17 cellular contexts compared by ENCODE assay signal in genomic region chr14:60977848-60978247, GRCh38. TPM values are rescaled to one million over a fixed set of nuclear protein-coding genes. Genes with fewer than 3 reads are reported as not detected.
DNase-seq lines count a peak whose midpoint lies in the region; FAIRE-seq and TF ChIP-seq lines count a peak whose summit lies in the region.
"Had no signal": no experiment of that assay in that cellular context is flagged by ENCODE, and none has a peak within 500 bp of the region (broad histone marks: within the 10 kb centered on the region; RNA-seq: fewer than 3 reads in every experiment).

No MANE protein-coding gene starts in this region.

- intact Hi-C loops in ovary (cut with DNase I) (no loop called here), kidney (cut with DNase I) (no loop called here)

- peak overlapping the region; percentile 47 for H3K4me2 ChIP-seq in astrocyte (ENCODE audit: low read length)
- peak overlapping the region; percentile 52 for H3K4me2 ChIP-seq in osteoblast (ENCODE audit: insufficient read depth, low read length)

- no peaks in the 10 kb centered on the region for H3K27me3 ChIP-seq in astrocyte (ENCODE audit: insufficient read depth, low read length)
- H3K27me3 ChIP-seq in osteoblast (ENCODE audit: insufficient read depth, low read length), result no peaks in the 10 kb centered on the region
- no peaks in the 10 kb centered on the region for H3K27me3 ChIP-seq in ovary
- H3K27me3 ChIP-seq: heart left ventricle had no signal

- H3K27ac ChIP-seq in astrocyte (ENCODE audit: low read depth, low read length) (no peak overlapping the region), osteoblast (ENCODE audit: low read depth, low read length) (no peak overlapping the region), ovary (no peak overlapping the region), kidney (ENCODE audit: low read depth in 2 of 2, low read length in 2 of 2) (no peak overlapping the region)
- H3K27ac ChIP-seq: heart left ventricle had no signal

- no peaks in the 10 kb centered on the region for H3K9me3 ChIP-seq in astrocyte (ENCODE audit: insufficient read depth, low read depth, low read length)
- H3K9me3 ChIP-seq in osteoblast (ENCODE audit: low read depth, low read length), result no peaks in the 10 kb centered on the region
- no peaks in the 10 kb centered on the region for H3K9me3 ChIP-seq in ovary
- H3K9me3 ChIP-seq in kidney (ENCODE audit: control insufficient read depth in 1 of 2, low read length in 2 of 2), result no peaks in the 10 kb centered on the region
- H3K9me3 ChIP-seq: HAP-1, heart left ventricle, mucosa of descending colon had no signal

- no peak overlapping the region for H3K27ac Mint-ChIP-seq in activated T-cell treated with anti-CD3 and anti-CD28 coated beads, Interleukin-2, amount 50 U/mL, for 24 hours
- H3K27ac Mint-ChIP-seq in astrocyte (ENCODE audit: unreplicated experiment), result no peak overlapping the region
- H3K27ac Mint-ChIP-seq: activated B cell treated with CpG ODN at 0.5 μM for 24 hours, progenitor cell of endocrine pancreas had no signal

- H3K4me1 Mint-ChIP-seq in activated T-cell treated with anti-CD3 and anti-CD28 coated beads, Interleukin-2, amount 50 U/mL, for 24 hours (ENCODE audit: low read depth), result peaks cover 32% of the 10 kb centered on the region
- H3K4me1 Mint-ChIP-seq in astrocyte (ENCODE audit: low read depth, unreplicated experiment), result peaks cover 14% of the 10 kb centered on the region

- H3K36me3 ChIP-seq in astrocyte (ENCODE audit: insufficient read depth, low read length) (peaks cover 7% of the 10 kb centered on the region), osteoblast (ENCODE audit: insufficient read depth, low read length) (peaks cover 10% of the 10 kb centered on the region), ovary (no peaks in the 10 kb centered on the region), kidney (ENCODE audit: control insufficient read depth in 1 of 2, insufficient read depth in 2 of 2, low read length in 2 of 2) (peaks cover 3 to 5% of the 10 kb centered on the region in 2 donors)

- TF ChIP-seq CTCF in astrocyte (IDR thresholded peaks at IDR 0.05; ENCODE audit: insufficient read depth, low read depth, low read length), result no peak
- TF ChIP-seq CTCF in osteoblast (IDR thresholded peaks at IDR 0.05; ENCODE audit: extremely low read depth, low read depth, low read length), result no peak
- no peak for TF ChIP-seq CTCF in ovary (IDR thresholded peaks at IDR 0.05)
- TF ChIP-seq CTCF in kidney (IDR thresholded peaks at IDR 0.05; ENCODE audit: borderline replicate concordance, extremely low read depth, insufficient read depth), result no peak

- WGBS in ovary, 3 donors, result 31 to 39% (median 35%) methylated on average over 2 of the region's 2 CpGs

- H4K20me1 ChIP-seq in astrocyte (ENCODE audit: insufficient read depth, low read length) (no peaks in the 10 kb centered on the region), osteoblast (ENCODE audit: insufficient read depth, low read length) (no peaks in the 10 kb centered on the region)

- H3K36me3 Mint-ChIP-seq in activated T-cell treated with anti-CD3 and anti-CD28 coated beads, Interleukin-2, amount 50 U/mL, for 24 hours (ENCODE audit: low read depth), result peaks cover 17% of the 10 kb centered on the region
- H3K36me3 Mint-ChIP-seq in astrocyte (ENCODE audit: low read depth, unreplicated experiment), result no peaks in the 10 kb centered on the region

- TF ChIP-seq EP300 in ovary (IDR thresholded peaks at IDR 0.05), result no peak

- no peaks in the 10 kb centered on the region for H3K4me1 ChIP-seq in astrocyte (ENCODE audit: insufficient read depth, low read length)
- peaks cover 26% of the 10 kb centered on the region for H3K4me1 ChIP-seq in osteoblast (ENCODE audit: insufficient read depth, low read length)
- H3K4me1 ChIP-seq in ovary (ENCODE audit: insufficient read depth), result peaks cover 6% of the 10 kb centered on the region
- H3K4me1 ChIP-seq in kidney (ENCODE audit: control insufficient read depth in 1 of 2, insufficient read depth in 1 of 2, low read depth in 1 of 2, low read length in 2 of 2), result peaks cover 11 to 16% of the 10 kb centered on the region in 2 donors

- no peak overlapping the region for H3K9ac ChIP-seq in astrocyte (ENCODE audit: low read length)
- no peak overlapping the region for H3K9ac ChIP-seq in kidney (ENCODE audit: low read length in 2 of 2)

- H3K79me2 ChIP-seq in astrocyte (ENCODE audit: insufficient read depth, low read length) (peaks cover 43% of the 10 kb centered on the region), osteoblast (ENCODE audit: insufficient read depth, low read length) (peaks cover 40% of the 10 kb centered on the region)

- H3K4me3 ChIP-seq in astrocyte (ENCODE audit: insufficient read depth, low read depth, low read length) (no peak overlapping the region), osteoblast (ENCODE audit: insufficient read depth, low read length) (no peak overlapping the region), ovary (no peak overlapping the region), kidney (ENCODE audit: low read length in 2 of 2) (no peak overlapping the region)
- H3K4me3 ChIP-seq: HAP-1, mucosa of descending colon had no signal

- DNase-seq in activated T-cell treated with anti-CD3 and anti-CD28 coated beads, Interleukin-2, amount 50 U/mL, for 24 hours, result no peak
- DNase-seq in activated T-cell treated with anti-CD3 and anti-CD28 coated beads, Interleukin-2, amount 50 U/mL, for 1 hour, result no peak
- peak; percentile 91 for DNase-seq in NCI-H2029 treated with DMSO at 0.1 percent for 48 hours (lab: John Stamatoyannopoulos, UW)
- no peak for DNase-seq in astrocyte (ENCODE audit: low read depth)
- no peak for DNase-seq in osteoblast (ENCODE audit: insufficient read length, low spot score, missing footprints)
- DNase-seq in ovary, result no peak
- DNase-seq in NK-92 (lab: John Stamatoyannopoulos, UW; ENCODE audit: unreplicated experiment), result no peak
- DNase-seq in kidney, result no peak
- DNase-seq: activated B cell treated with CpG ODN at 0.5 μM for 24 hours; heart left ventricle; mucosa of descending colon; NCI-H1930; stimulated activated CD4-positive, alpha-beta T cell treated with anti-CD3 and anti-CD28 coated beads, Interleukin-15, amount 100 ng/mL, for 24 hours had no signal

- no peaks in the 10 kb centered on the region for H3K9me3 Mint-ChIP-seq in activated T-cell treated with anti-CD3 and anti-CD28 coated beads, Interleukin-2, amount 50 U/mL, for 24 hours
- H3K9me3 Mint-ChIP-seq in astrocyte (ENCODE audit: unreplicated experiment), result no peaks in the 10 kb centered on the region
- H3K9me3 Mint-ChIP-seq: activated B cell treated with CpG ODN at 0.5 μM for 24 hours; central memory CD8-positive, alpha-beta T cell; IgD-negative memory B cell had no signal

- H2AFZ ChIP-seq in astrocyte (ENCODE audit: low read depth, low read length) (no peak overlapping the region), osteoblast (ENCODE audit: low read length) (no peak overlapping the region)

- H3K4me3 Mint-ChIP-seq in activated T-cell treated with anti-CD3 and anti-CD28 coated beads, Interleukin-2, amount 50 U/mL, for 24 hours, result peak overlapping the region; percentile 2
- H3K4me3 Mint-ChIP-seq in astrocyte (ENCODE audit: unreplicated experiment), result no peak overlapping the region
- H3K4me3 Mint-ChIP-seq: activated B cell treated with CpG ODN at 0.5 μM for 24 hours; central memory CD8-positive, alpha-beta T cell had no signal

- FAIRE-seq in astrocyte (lab: Jason Lieb, UNC) (no peak), kidney (lab: Jason Lieb, UNC) (no peak)

- H3K27me3 Mint-ChIP-seq in activated T-cell treated with anti-CD3 and anti-CD28 coated beads, Interleukin-2, amount 50 U/mL, for 24 hours, result no peaks in the 10 kb centered on the region
- no peaks in the 10 kb centered on the region for H3K27me3 Mint-ChIP-seq in astrocyte (ENCODE audit: low read depth, unreplicated experiment)
- H3K27me3 Mint-ChIP-seq: activated B cell treated with CpG ODN at 0.5 μM for 24 hours; central memory CD8-positive, alpha-beta T cell; IgD-negative memory B cell; progenitor cell of endocrine pancreas had no signal

- TF ChIP-seq POLR2A in ovary (IDR thresholded peaks at IDR 0.05), result no peak

RNA-seq across cellular contexts. Expression of gene TRMT5, which starts 3.0 kb away (rescaled TPM):
- 14.1 and 14.8 TPM in 2 replicates for total RNA-seq in astrocyte
- total RNA-seq in osteoblast, result 11.2 and 13.8 TPM in 2 replicates
- total RNA-seq in ovary, result 10 to 100 TPM in 5 of 7 donors, 1 to 10 TPM in 2; 5.7 to 22.8 (median 15.7) TPM
- polyA plus RNA-seq in ovary, result 10 to 100 TPM in 1 of 2 donors, 1 to 10 TPM in 1; 5.8 to 13.8 TPM
- total RNA-seq in kidney, result 17.5 TPM
- polyA plus RNA-seq in kidney (ENCODE audit: insufficient read depth, low read depth, low replicate concordance), result 5.6 TPM

RNA-seq across cellular contexts. Expression of gene SLC38A6, which starts 3.2 kb away (rescaled TPM):
- total RNA-seq in astrocyte, result 13.8 and 14.9 TPM in 2 replicates
- total RNA-seq in osteoblast, result 112 TPM in 2 replicates
- 10 to 100 TPM in 6 of 7 donors, 1 to 10 TPM in 1; 8.4 to 18.7 (median 15.1) TPM for total RNA-seq in ovary
- 10 to 100 TPM in 1 of 2 donors, 1 to 10 TPM in 1; 6.8 to 17.3 TPM for polyA plus RNA-seq in ovary
- 16.6 TPM for total RNA-seq in kidney
- 21.9 TPM for polyA plus RNA-seq in kidney (ENCODE audit: insufficient read depth, low read depth, low replicate concordance)
